Comparison of ENCODE assay signal across 7 cellular contexts in the genomic region with DNA sequence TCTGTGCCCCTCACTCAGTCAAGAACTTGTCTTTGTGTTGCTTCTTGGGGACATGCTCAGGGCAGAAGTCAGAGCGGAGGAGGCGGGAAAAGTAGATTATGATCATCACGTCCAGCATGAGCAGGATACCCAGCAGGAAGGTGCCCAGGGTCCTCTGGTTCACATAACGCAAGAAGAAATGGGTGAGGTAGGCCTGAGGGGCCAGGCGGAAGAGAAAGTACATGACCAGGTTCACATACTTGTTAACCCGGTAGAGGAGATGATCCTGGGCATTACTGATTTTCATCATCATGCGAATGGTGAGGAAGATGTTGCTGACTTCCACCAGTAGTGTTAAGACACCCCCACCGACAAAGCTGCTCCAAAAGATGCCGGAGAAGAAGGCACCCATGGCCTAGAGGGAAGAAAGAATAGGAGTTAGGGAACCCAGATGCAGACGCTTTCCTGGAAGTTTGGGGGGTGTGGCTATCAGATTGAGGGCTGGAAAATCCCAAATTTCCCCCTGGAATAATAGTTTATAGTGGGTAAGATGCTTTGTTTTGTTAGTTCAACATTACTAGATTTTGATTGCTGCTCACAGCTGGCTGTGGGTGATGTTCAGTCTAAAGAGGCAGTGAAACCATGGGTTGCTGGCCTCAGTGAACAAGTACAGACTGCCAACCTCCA. TPM values are rescaled to one million over a fixed set of nuclear protein-coding genes. Genes with fewer than 3 reads are reported as not detected.
DNase-seq lines count a peak whose midpoint lies in the region; ATAC-seq and TF ChIP-seq lines count a peak whose summit lies in the region.

No MANE protein-coding gene starts in this region.

- peak overlapping the region; percentile 89 for H3K27ac ChIP-seq in OCI-LY1 (ENCODE audit: low read depth, low read length, poor library complexity, severe bottlenecking)
- H3K27ac ChIP-seq in colonic mucosa, result peak overlapping the region; percentile 99
- peak overlapping the region in 1 of 2 donors; percentile 40 for H3K27ac ChIP-seq in uterus

- no peaks in the 10 kb centered on the region for H3K27me3 Mint-ChIP-seq in progenitor cell of endocrine pancreas

- H3K36me3 ChIP-seq in OCI-LY1 (ENCODE audit: insufficient read depth, low read length) (peaks cover 56% of the 10 kb centered on the region), colonic mucosa (peaks cover 12% of the 10 kb centered on the region), uterus (no peaks in the 10 kb centered on the region)

- peak overlapping the region; percentile 87 for H3K4me2 ChIP-seq in OCI-LY1 (ENCODE audit: low read length)

- H4K20me1 ChIP-seq in OCI-LY1 (ENCODE audit: insufficient read depth, low read length), result no peaks in the 10 kb centered on the region

- H2AFZ ChIP-seq in OCI-LY1 (ENCODE audit: low read length), result no peak overlapping the region

- peak overlapping the region; percentile 97 for H3K27ac Mint-ChIP-seq in progenitor cell of endocrine pancreas

- no peaks in the 10 kb centered on the region for H3K9me2 ChIP-seq in OCI-LY1 (ENCODE audit: low read depth, low read length)

- H3K4me1 ChIP-seq in OCI-LY1 (ENCODE audit: insufficient read depth, low read length, severe bottlenecking) (peaks cover 64% of the 10 kb centered on the region), colonic mucosa (peaks cover 26% of the 10 kb centered on the region), uterus (peaks cover 8 to 32% of the 10 kb centered on the region in 2 donors)

- peaks cover 30% of the 10 kb centered on the region for H3K36me3 Mint-ChIP-seq in progenitor cell of endocrine pancreas (ENCODE audit: insufficient read depth)

- no peak overlapping the region; the same call in 1 of the 2 replicates for H3K9ac ChIP-seq in OCI-LY1 (ENCODE audit: low read length)
- peak overlapping the region in 1 of 2 donors; percentile 88 for H3K9ac ChIP-seq in colonic mucosa (ENCODE audit: low read depth in 2 of 2, low read length in 2 of 2)

- H3K27me3 ChIP-seq in OCI-LY1 (ENCODE audit: insufficient read depth, low read length), result no peaks in the 10 kb centered on the region
- H3K27me3 ChIP-seq in colonic mucosa, result no peaks in the 10 kb centered on the region
- H3K27me3 ChIP-seq in uterus, result no peaks in the 10 kb centered on the region

- no peak for ATAC-seq in GM18907 (IDR thresholded peaks at IDR 0.05; ENCODE audit: unreplicated experiment)

- intact Hi-C loops in colonic mucosa (cut with DNase I) (loop anchor here (10.0 kb wide), 1 partner anchor 80 kb away; a partner anchor contains a TSS), uterus (cut with DNase I; ENCODE audit: low total_unique reads) (no loop called here)

- peaks cover 18% of the 10 kb centered on the region for H3K79me2 ChIP-seq in OCI-LY1 (ENCODE audit: insufficient read depth, low read length)

- H3F3A ChIP-seq in OCI-LY1 (ENCODE audit: insufficient read depth, low read length), result peaks cover 20% of the 10 kb centered on the region

- H3K4me1 Mint-ChIP-seq in progenitor cell of endocrine pancreas (ENCODE audit: low read depth), result peaks cover 50% of the 10 kb centered on the region

- H3K4me3 Mint-ChIP-seq in progenitor cell of endocrine pancreas (ENCODE audit: low read depth), result peak overlapping the region; percentile 85

- peak overlapping the region; percentile 56 for H3K4me3 ChIP-seq in GM12865 (ENCODE audit: low read depth, low read length)
- H3K4me3 ChIP-seq in OCI-LY1 (ENCODE audit: low read depth, low read length, poor library complexity, severe bottlenecking), result peak overlapping the region; percentile 66
- peak overlapping the region; percentile 81 for H3K4me3 ChIP-seq in colonic mucosa
- no peak overlapping the region for H3K4me3 ChIP-seq in uterus

- no peaks in the 10 kb centered on the region for H3K9me3 Mint-ChIP-seq in progenitor cell of endocrine pancreas (ENCODE audit: low read depth)

- H3K9me3 ChIP-seq in OCI-LY1 (ENCODE audit: low read length), result no peaks in the 10 kb centered on the region
- H3K9me3 ChIP-seq in colonic mucosa, result no peaks in the 10 kb centered on the region
- H3K9me3 ChIP-seq in uterus, result no peaks in the 10 kb centered on the region

- TF ChIP-seq CTCF in GM12865 (IDR thresholded peaks at IDR 0.05; ENCODE audit: insufficient read depth, low read depth, low read length, missing control alignments), result no peak
- TF ChIP-seq CTCF in OCI-LY1 (IDR thresholded peaks at IDR 0.05; ENCODE audit: low read length), result no peak
- TF ChIP-seq CTCF in colonic mucosa (IDR thresholded peaks at IDR 0.05), result no peak
- no peak for TF ChIP-seq CTCF in progenitor cell of endocrine pancreas (IDR thresholded peaks at IDR 0.05; ENCODE audit: unreplicated experiment)
- TF ChIP-seq CTCF in uterus (IDR thresholded peaks at IDR 0.05), result no peak

- no peak for TF ChIP-seq POLR2A in uterus (IDR thresholded peaks at IDR 0.05)

- DNase-seq in GM12865 (ENCODE audit: low read depth) (peak; percentile 62), colonic mucosa (no peak), progenitor cell of endocrine pancreas (ENCODE audit: low spot score, unreplicated experiment) (no peak), NCI-H1436 treated with DMSO at 0.1 percent for 48 hours (lab: John Stamatoyannopoulos, UW) (no peak), uterus (no peak)

RNA-seq across cellular contexts. Expression of a gene that starts 1.4 kb away (rescaled TPM):
- total RNA-seq in colonic mucosa (10 to 100 TPM in 1 of 2 donors, 1 to 10 TPM in 1; 5.7 to 20.4 TPM), progenitor cell of endocrine pancreas (14.0 and 15.5 TPM in 2 replicates), uterus (1 to 10 TPM in 2 of 4 donors, not detected in 2; 1.3 to 1.4 TPM)

RNA-seq across cellular contexts. Expression of a gene that starts 4.0 kb away (rescaled TPM):
- total RNA-seq in colonic mucosa (1 to 10 TPM; 3.0 to 6.7 TPM), progenitor cell of endocrine pancreas (15.4 and 16.8 TPM in 2 replicates), uterus (1 to 10 TPM in 3 of 4 donors, not detected in 1; 1.2 to 5.0 (median 1.3) TPM)

RNA-seq across cellular contexts. Expression of a gene that starts 4.8 kb away (rescaled TPM):
- total RNA-seq in colonic mucosa (1,000 to 10,000 TPM; 1,201 to 1,388 TPM), progenitor cell of endocrine pancreas (1,486 and 1,562 TPM in 2 replicates), uterus (1,000 to 10,000 TPM in 2 of 4 donors, 100 to 1,000 TPM in 2; 244 to 1,659 (median 911) TPM)

RNA-seq across cellular contexts. Expression of a gene that starts 7.0 kb away (rescaled TPM):
- total RNA-seq in colonic mucosa (10 to 100 TPM in 1 of 2 donors, 1 to 10 TPM in 1; 6.2 to 14.0 TPM), progenitor cell of endocrine pancreas (147 and 150 TPM in 2 replicates), uterus (100 to 1,000 TPM; 113 to 411 (median 126) TPM)

RNA-seq across cellular contexts. Expression of a gene that starts 12.9 kb away (rescaled TPM):
- total RNA-seq in colonic mucosa (1 to 10 TPM; 1.0 to 2.5 TPM), progenitor cell of endocrine pancreas (15.2 and 16.3 TPM in 2 replicates), uterus (1 to 10 TPM in 2 of 4 donors, not detected in 2; 2.6 to 3.6 TPM)

Comparison
In these comparisons a context has a peak if more than half of its experiments do, and no peak if none do; other contexts are left out.
1. H3K4me3 ChIP-seq: peak in GM12865 (single experiment), OCI-LY1 (single experiment) and colonic mucosa (single experiment); none in uterus (0 of 2).